ENCODE assay signal across 11 cellular contexts in the genomic region with DNA sequence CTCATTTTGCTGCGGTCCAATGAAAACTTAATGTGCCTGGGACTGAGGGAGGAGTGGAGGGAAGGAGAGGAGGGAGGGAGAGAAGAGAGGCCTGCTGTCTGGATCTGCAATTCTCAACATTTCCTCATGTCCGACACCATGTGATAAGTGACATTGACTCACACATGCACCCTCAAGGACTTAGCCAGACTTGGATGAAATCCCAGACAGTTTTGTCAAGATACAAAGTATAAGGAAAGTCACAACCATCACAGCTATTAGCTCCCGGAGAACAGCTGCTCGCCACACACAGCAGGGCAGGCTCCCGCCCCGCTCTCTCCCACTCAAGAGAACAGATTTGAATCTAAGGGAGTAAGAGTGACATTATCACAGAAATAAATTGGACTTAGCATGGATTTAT. TPM values are rescaled to one million over a fixed set of nuclear protein-coding genes. Genes with fewer than 3 reads are reported as not detected.
DNase-seq lines count a peak whose midpoint lies in the region; ATAC-seq, FAIRE-seq and TF ChIP-seq lines count a peak whose summit lies in the region.
"Had no signal": no experiment of that assay in that cellular context is flagged by ENCODE, and none has a peak within 500 bp of the region (broad histone marks: within the 10 kb centered on the region; RNA-seq: fewer than 3 reads in every experiment).

No MANE protein-coding gene starts in this region.

- H3K27ac ChIP-seq in K562 (ENCODE audit: extremely low read depth, low read depth, low read length) (peak overlapping the region; percentile 28; the same call in 2 of the 3 replicates), suprapubic skin (peak overlapping the region; percentile 42), neural progenitor cell (no peak overlapping the region)

- H3K27me3 Mint-ChIP-seq in HFFc6 (ENCODE audit: insufficient read depth) (no peaks in the 10 kb centered on the region), neural progenitor cell (ENCODE audit: insufficient read depth, low read depth) (peaks cover 3% of the 10 kb centered on the region), natural killer cell (ENCODE audit: low read depth in 2 of 2) (no peaks in the 10 kb centered on the region)
- H3K27me3 Mint-ChIP-seq: central memory CD8-positive, alpha-beta T cell had no signal

- H3K4me1 Mint-ChIP-seq in HFFc6 (ENCODE audit: low read depth) (peaks cover 29% of the 10 kb centered on the region), neural progenitor cell (peaks cover 9% of the 10 kb centered on the region), natural killer cell (peaks cover 6 to 13% of the 10 kb centered on the region in 2 donors)

- no TSS peak for BruUV-seq in K562 (replicated peaks; lab: Mats Ljungman, UMichigan)

- H3K9ac ChIP-seq in K562 (ENCODE audit: insufficient read depth in 1 of 2, low read depth in 2 of 2, low read length in 2 of 2) (peak overlapping the region in 1 of 2 experiments; percentile 34; a peak in 2 of 4 replicates), neural progenitor cell (no peak overlapping the region)

- H3K9me3 ChIP-seq in K562 (replicated peaks; ENCODE audit: control insufficient read depth, insufficient read depth, low read depth, low read length) (no peaks in the 10 kb centered on the region), suprapubic skin (no peaks in the 10 kb centered on the region), neural progenitor cell (ENCODE audit: low read depth) (no peaks in the 10 kb centered on the region)

- H3K4me3 Mint-ChIP-seq in HFFc6 (peak overlapping the region; percentile 42), neural progenitor cell (no peak overlapping the region), natural killer cell (no peak overlapping the region)
- H3K4me3 Mint-ChIP-seq: central memory CD8-positive, alpha-beta T cell had no signal

- intact Hi-C loops in K562 (cut with micrococcal nuclease) (no loop called here), natural killer cell (cut with micrococcal nuclease) (no loop called here)

- peak overlapping the region; percentile 77 for H2AFZ ChIP-seq in K562 (ENCODE audit: low read depth, low read length)
- H2AFZ ChIP-seq in neural progenitor cell (replicated peaks) = no peak overlapping the region

- H3K27me3 ChIP-seq in K562 (ENCODE audit: control insufficient read depth in 2 of 2, insufficient read depth in 2 of 2, low read length in 2 of 2) (no peaks in the 10 kb centered on the region), suprapubic skin (no peaks in the 10 kb centered on the region), neural progenitor cell (no peaks in the 10 kb centered on the region)

- H3K36me3 ChIP-seq in K562 (ENCODE audit: control insufficient read depth, insufficient read depth, low read length) (no peaks in the 10 kb centered on the region), suprapubic skin (peaks cover 11% of the 10 kb centered on the region), neural progenitor cell (no peaks in the 10 kb centered on the region)

- H3K9me1 ChIP-seq in K562 (ENCODE audit: control insufficient read depth, insufficient read depth, low read length) = no peaks in the 10 kb centered on the region

- TF ChIP-seq EP300 in K562 (IDR thresholded peaks at IDR 0.05; ENCODE audit: low read length) (no peak), suprapubic skin (IDR thresholded peaks at IDR 0.05) (no peak)

- H3K4me3 ChIP-seq in K562 = no peak overlapping the region
- H3K4me3 ChIP-seq in suprapubic skin = no peak overlapping the region
- H3K4me3 ChIP-seq in neural progenitor cell = no peak overlapping the region

- TF ChIP-seq POLR2A in K562 (conservative IDR thresholded peaks at IDR 0.05) (no peak), suprapubic skin (IDR thresholded peaks at IDR 0.05) (no peak)

- ATAC-seq in K562 (no peak), HG03378 (IDR thresholded peaks at IDR 0.05; ENCODE audit: unreplicated experiment) (no peak), natural killer cell (no peak), GM18873 (IDR thresholded peaks at IDR 0.05; ENCODE audit: low FRiP score, unreplicated experiment) (no peak)

- TF ChIP-seq RAD21 in K562 (CRISPR knock-in tag; conservative IDR thresholded peaks at IDR 0.05 in 1 of 2, IDR thresholded peaks at IDR 0.05 in 1 of 2) = no peak

- H3K36me3 Mint-ChIP-seq in HFFc6 (ENCODE audit: low read depth) (peaks cover 9% of the 10 kb centered on the region; the same call in 1 of the 2 replicates), neural progenitor cell (no peaks in the 10 kb centered on the region), natural killer cell (no peaks in the 10 kb centered on the region)

- no peaks in the 10 kb centered on the region for H3F3A ChIP-seq in neural progenitor cell (ENCODE audit: low read depth)

- CTCF ChIA-PET in K562 (lab: Yijun Ruan, JAX; ENCODE audit: low intra/inter-chr PET ratio) = no interaction called here

- POLR2A ChIA-PET in K562 (lab: Yijun Ruan, JAX) = no interaction called here

- H3K9me3 Mint-ChIP-seq in HFFc6 (no peaks in the 10 kb centered on the region), neural progenitor cell (no peaks in the 10 kb centered on the region), natural killer cell (no peaks in the 10 kb centered on the region)
- H3K9me3 Mint-ChIP-seq: central memory CD8-positive, alpha-beta T cell had no signal

- DNase-seq in HFFc6 = peak; percentile 92
- peak in 1 of 4 experiments; percentile 56 for DNase-seq in K562 (ENCODE audit: extremely low read depth in 1 of 4, low spot score in 3 of 4)
- DNase-seq in kidney tubule cell (ENCODE audit: low spot score) = peak; percentile 73
- DNase-seq in suprapubic skin (ENCODE audit: low spot score in 2 of 2) = no peak
- DNase-seq in neural progenitor cell (ENCODE audit: low spot score) = no peak
- DNase-seq in natural killer cell = no peak
- DNase-seq: stimulated activated CD4-positive, alpha-beta T cell treated with anti-CD3 and anti-CD28 coated beads, Interleukin-12 subunit alpha, Interleukin-12 subunit beta, amount 100 ng/mL, for 4 hours; T-helper 2 cell had no signal

- in situ Hi-C loops in K562 (cut with MboI) = no loop called here

- WGBS in K562 (ENCODE audit: insufficient coverage, low coverage, missing lambda C conversion rate) = 15% methylated on average over 4 of the region's 6 CpGs
- 37% methylated on average over 6 of the region's 6 CpGs for WGBS in suprapubic skin

- TF ChIP-seq CTCF in HFFc6 (IDR thresholded peaks at IDR 0.05) (no peak), K562 (IDR thresholded peaks at IDR 0.05 in 2 of 3, conservative IDR thresholded peaks at IDR 0.05 in 1 of 3; ENCODE audit: insufficient read depth in 2 of 3, low read depth in 1 of 3, low read length in 3 of 3) (no peak), suprapubic skin (IDR thresholded peaks at IDR 0.05) (no peak), neural progenitor cell (IDR thresholded peaks at IDR 0.05) (no peak), natural killer cell (IDR thresholded peaks at IDR 0.05) (no peak)

- peak overlapping the region; percentile 84 for H3K27ac Mint-ChIP-seq in HFFc6
- no peak overlapping the region for H3K27ac Mint-ChIP-seq in neural progenitor cell
- H3K27ac Mint-ChIP-seq in natural killer cell = no peak overlapping the region

- peak; percentile 6 for FAIRE-seq in K562 (lab: Jason Lieb, UNC)

- H3K4me1 ChIP-seq in K562 (replicated peaks in 1 of 2; ENCODE audit: control insufficient read depth in 2 of 2, insufficient read depth in 2 of 2, low read length in 2 of 2) (peaks cover 44 to 45% of the 10 kb centered on the region in 2 experiments), suprapubic skin (peaks cover 22% of the 10 kb centered on the region), neural progenitor cell (peaks cover 5% of the 10 kb centered on the region)

- H3K4me2 ChIP-seq in K562 (ENCODE audit: insufficient read depth, low read length) = no peak overlapping the region
- no peak overlapping the region for H3K4me2 ChIP-seq in neural progenitor cell

- H3K79me2 ChIP-seq in K562 (ENCODE audit: control insufficient read depth, insufficient read depth, low read length) = peaks cover 7% of the 10 kb centered on the region
- H3K79me2 ChIP-seq in neural progenitor cell (ENCODE audit: low read depth) = peaks cover 3% of the 10 kb centered on the region

- no peaks in the 10 kb centered on the region for H4K20me1 ChIP-seq in K562 (replicated peaks; ENCODE audit: control insufficient read depth, insufficient read depth, low read length)
- H4K20me1 ChIP-seq in neural progenitor cell (ENCODE audit: low read depth) = peaks cover 3% of the 10 kb centered on the region

RNA-seq across cellular contexts. Expression of gene DNAL4, which starts 5.5 kb away (rescaled TPM):
- 10 to 100 TPM in 2 of 6 experiments, 1 to 10 TPM in 4; 8.6 to 11.5 (median 9.8) TPM for total RNA-seq in HFFc6 (2021; fragmentation: NEBNext Ultra II Directional; extraction: Animal tissue kit (Norgen Biotek cat#: 25700))
- 3.5 and 3.8 TPM in 2 replicates for total RNA-seq in K562 (2011; cell fraction: chromatin; rRNA removed; ENCODE audit: low replicate concordance)
- 4.2 and 5.8 TPM in 2 replicates for total RNA-seq in K562 (2011; cell fraction: nucleolus; rRNA removed)
- total RNA-seq in K562 (2011; cell fraction: nucleoplasm; rRNA removed) = 4.4 and 4.5 TPM in 2 replicates
- total RNA-seq in K562 (2014; rRNA removed) (5.2 and 7.5 TPM in 2 replicates), K562 (2014; rRNA removed; fragmentation: Illumina TruSeq; extraction: Trizol) (4.2 and 4.7 TPM in 2 replicates), K562 (2015; rRNA removed; fragmentation: Illumina TruSeq; extraction: Trizol) (4.7 and 5.6 TPM in 2 replicates), K562 (2021) (5.9 and 6.1 TPM in 2 replicates), suprapubic skin (10 to 100 TPM; 21.8 to 27.7 (median 27.6) TPM), neural progenitor cell (ENCODE audit: low replicate concordance) (10.7 and 24.3 TPM in 2 replicates), natural killer cell (1 to 10 TPM; 5.4 to 9.8 (median 6.2) TPM)
- polyA plus RNA-seq in K562 (2011; rRNA removed) (6.9 and 8.9 TPM in 2 replicates), K562 (2014; fragmentation: Illumina TruSeq; extraction: Trizol) (9.4 and 11.3 TPM in 2 replicates), K562 (2014; fragmentation: Nextera tagmentation; extraction: Ambion mirVana) (under 1 TPM; 0.20 to 0.70 TPM), K562 (2014; rRNA removed) (7.8 and 8.3 TPM in 2 replicates)
- 10.5 and 12.7 TPM in 2 replicates for polyA plus RNA-seq in K562 (2011; cell fraction: cytosol; rRNA removed)
- 8.2 and 8.3 TPM in 2 replicates for polyA plus RNA-seq in K562 (2011; cell fraction: nucleus; rRNA removed)
- 6.6 and 12.2 TPM in 2 replicates for polyA plus RNA-seq in K562 (2012)
- polyA minus RNA-seq in K562 (2011; rRNA and poly(A)+ RNA removed) = 3.1 and 3.3 TPM in 2 replicates
- polyA minus RNA-seq in K562 (2011; cell fraction: cytosol; rRNA and poly(A)+ RNA removed) = 1.7 and 1.8 TPM in 2 replicates
- polyA minus RNA-seq in K562 (2011; cell fraction: nucleus; rRNA and poly(A)+ RNA removed) = 1.8 and 2.8 TPM in 2 replicates

RNA-seq across cellular contexts. Expression of gene SUN2, which starts 32.6 kb away (rescaled TPM):
- total RNA-seq in HFFc6 (2021; fragmentation: NEBNext Ultra II Directional; extraction: Animal tissue kit (Norgen Biotek cat#: 25700)) = 100 to 1,000 TPM in 3 of 6 experiments, 10 to 100 TPM in 3; 90.4 to 104 (median 100.0) TPM
- 38.9 and 115 TPM in 2 replicates for total RNA-seq in K562 (2011; cell fraction: chromatin; rRNA removed; ENCODE audit: low replicate concordance)
- 125 TPM in 2 replicates for total RNA-seq in K562 (2011; cell fraction: nucleolus; rRNA removed)
- 65.3 and 80.1 TPM in 2 replicates for total RNA-seq in K562 (2011; cell fraction: nucleoplasm; rRNA removed)
- 31.0 and 42.6 TPM in 2 replicates for total RNA-seq in K562 (2014; rRNA removed)
- total RNA-seq in K562 (2014; rRNA removed; fragmentation: Illumina TruSeq; extraction: Trizol) = 5.2 and 7.1 TPM in 2 replicates
- 18.2 and 19.5 TPM in 2 replicates for total RNA-seq in K562 (2015; rRNA removed; fragmentation: Illumina TruSeq; extraction: Trizol)
- 37.2 and 38.8 TPM in 2 replicates for total RNA-seq in K562 (2021)
- 16.7 and 26.9 TPM in 2 replicates for polyA plus RNA-seq in K562 (2011; rRNA removed)
- polyA plus RNA-seq in K562 (2011; cell fraction: cytosol; rRNA removed) = 23.3 and 36.3 TPM in 2 replicates
- polyA plus RNA-seq in K562 (2011; cell fraction: nucleus; rRNA removed) = 62.6 and 82.3 TPM in 2 replicates
- polyA plus RNA-seq in K562 (2012) = 27.0 and 67.0 TPM in 2 replicates
- 13.8 and 22.6 TPM in 2 replicates for polyA plus RNA-seq in K562 (2014; fragmentation: Illumina TruSeq; extraction: Trizol)
- under 1 TPM; 0.11 to 0.21 TPM for polyA plus RNA-seq in K562 (2014; fragmentation: Nextera tagmentation; extraction: Ambion mirVana)
- polyA plus RNA-seq in K562 (2014; rRNA removed) = 27.8 and 31.5 TPM in 2 replicates
- 9.1 and 19.4 TPM in 2 replicates for polyA minus RNA-seq in K562 (2011; rRNA and poly(A)+ RNA removed)
- 28.2 and 36.8 TPM in 2 replicates for polyA minus RNA-seq in K562 (2011; cell fraction: cytosol; rRNA and poly(A)+ RNA removed)
- polyA minus RNA-seq in K562 (2011; cell fraction: nucleus; rRNA and poly(A)+ RNA removed) = 28.8 and 33.5 TPM in 2 replicates
- total RNA-seq in suprapubic skin = 100 to 1,000 TPM; 186 to 262 (median 232) TPM
- 16.2 and 33.5 TPM in 2 replicates for total RNA-seq in neural progenitor cell (ENCODE audit: low replicate concordance)
- 1,000 to 10,000 TPM in 1 of 3 donors, 100 to 1,000 TPM in 2; 882 to 1,056 (median 886) TPM for total RNA-seq in natural killer cell

RNA-seq across cellular contexts. Expression of gene NPTXR, which starts 55.4 kb away (rescaled TPM):
- total RNA-seq in HFFc6 (2021; fragmentation: NEBNext Ultra II Directional; extraction: Animal tissue kit (Norgen Biotek cat#: 25700)) = 1 to 10 TPM; 1.4 to 5.4 (median 1.6) TPM
- 1.3 and 3.0 TPM in 2 replicates for total RNA-seq in K562 (2011; cell fraction: chromatin; rRNA removed; ENCODE audit: low replicate concordance)
- total RNA-seq in K562 (2011; cell fraction: nucleolus; rRNA removed) = 3.0 and 3.3 TPM in 2 replicates
- 2.9 and 4.0 TPM in 2 replicates for total RNA-seq in K562 (2011; cell fraction: nucleoplasm; rRNA removed)
- total RNA-seq in K562 (2014; rRNA removed) (1.0 and 1.1 TPM in 2 replicates), K562 (2014; rRNA removed; fragmentation: Illumina TruSeq; extraction: Trizol) (0.51 and 0.54 TPM in 2 replicates), K562 (2015; rRNA removed; fragmentation: Illumina TruSeq; extraction: Trizol) (0.65 and 0.72 TPM in 2 replicates), K562 (2021) (3.0 and 3.1 TPM in 2 replicates), suprapubic skin (1 to 10 TPM; 1.0 to 2.4 (median 2.1) TPM), neural progenitor cell (ENCODE audit: low replicate concordance) (0.99 and 2.5 TPM in 2 replicates), natural killer cell (1 to 10 TPM; 4.8 to 8.2 (median 6.1) TPM)
- polyA plus RNA-seq in K562 (2011; rRNA removed) (1.8 and 3.3 TPM in 2 replicates), K562 (2014; fragmentation: Illumina TruSeq; extraction: Trizol) (2.3 and 2.6 TPM in 2 replicates), K562 (2014; fragmentation: Nextera tagmentation; extraction: Ambion mirVana) (under 1 TPM; 0.01 to 0.10 TPM), K562 (2014; rRNA removed) (1.5 and 1.7 TPM in 2 replicates)
- polyA plus RNA-seq in K562 (2011; cell fraction: cytosol; rRNA removed) = 2.5 and 2.8 TPM in 2 replicates
- polyA plus RNA-seq in K562 (2011; cell fraction: nucleus; rRNA removed) = 2.1 and 2.8 TPM in 2 replicates
- polyA plus RNA-seq in K562 (2012) = 1.7 and 3.2 TPM in 2 replicates
- polyA minus RNA-seq in K562 (2011; rRNA and poly(A)+ RNA removed) = 1.9 and 2.7 TPM in 2 replicates
- polyA minus RNA-seq in K562 (2011; cell fraction: cytosol; rRNA and poly(A)+ RNA removed) = 2.6 and 4.7 TPM in 2 replicates
- polyA minus RNA-seq in K562 (2011; cell fraction: nucleus; rRNA and poly(A)+ RNA removed) = 0.94 and 1.00 TPM in 2 replicates

Comparison
In these comparisons a context has a peak if more than half of its experiments do, and no peak if none do; other contexts are left out.
1. DNase-seq: peak in HFFc6 (single experiment) and kidney tubule cell (single experiment); none in suprapubic skin (0 of 2), neural progenitor cell (single experiment) and natural killer cell (single experiment).